In the genomic region with DNA sequence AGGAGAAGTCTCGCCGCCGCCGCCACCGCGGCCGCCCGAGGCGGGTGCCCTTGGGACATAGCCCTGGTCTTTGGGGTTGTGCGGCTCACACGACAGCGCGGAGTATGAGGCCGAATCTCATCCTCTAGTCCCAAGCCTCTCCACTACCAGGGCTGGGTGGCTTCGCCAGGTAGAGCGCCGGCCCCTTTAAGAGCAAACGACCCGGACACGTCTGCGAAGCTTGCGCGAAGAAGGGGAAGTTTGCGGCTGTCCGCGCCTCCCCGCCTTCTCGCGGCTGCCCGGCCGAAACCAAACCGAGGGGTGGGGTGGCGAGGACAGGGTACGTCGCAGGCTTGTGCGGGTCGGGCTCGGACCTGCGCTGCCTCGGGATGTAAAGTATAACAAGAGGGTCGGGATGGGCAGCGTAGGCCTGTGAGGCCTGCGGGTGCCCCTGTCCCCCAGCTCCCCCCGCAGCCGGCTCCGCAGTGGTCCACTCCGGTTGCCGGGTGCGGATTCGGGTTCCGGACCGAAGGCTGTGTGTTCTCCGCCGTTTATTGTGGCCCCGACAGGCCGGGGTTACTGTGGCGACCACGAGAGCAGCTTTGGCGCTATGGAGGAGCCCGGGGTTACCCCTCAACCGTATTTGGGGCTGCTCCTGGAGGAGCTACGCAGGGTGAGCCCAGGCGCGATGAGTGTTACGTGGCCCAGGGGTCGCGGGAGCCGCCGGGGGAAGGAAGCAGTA, we compare ENCODE assay signal across 1 cellular context.
TF ChIP-seq lines count a peak whose summit lies in the region.

No MANE protein-coding gene starts in this region.

TF ChIP-seq in WTC11, 78 proteins besides CTCF, POLR2A, EP300 and RAD21 (continued from another document):
- TF ChIP-seq, protein P1, sequence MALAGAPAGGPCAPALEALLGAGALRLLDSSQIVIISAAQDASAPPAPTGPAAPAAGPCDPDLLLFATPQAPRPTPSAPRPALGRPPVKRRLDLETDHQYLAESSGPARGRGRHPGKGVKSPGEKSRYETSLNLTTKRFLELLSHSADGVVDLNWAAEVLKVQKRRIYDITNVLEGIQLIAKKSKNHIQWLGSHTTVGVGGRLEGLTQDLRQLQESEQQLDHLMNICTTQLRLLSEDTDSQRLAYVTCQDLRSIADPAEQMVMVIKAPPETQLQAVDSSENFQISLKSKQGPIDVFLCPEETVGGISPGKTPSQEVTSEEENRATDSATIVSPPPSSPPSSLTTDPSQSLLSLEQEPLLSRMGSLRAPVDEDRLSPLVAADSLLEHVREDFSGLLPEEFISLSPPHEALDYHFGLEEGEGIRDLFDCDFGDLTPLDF (CRISPR knock-in tag; IDR thresholded peaks at IDR 0.05) = no peak
- TF ChIP-seq, protein P2, sequence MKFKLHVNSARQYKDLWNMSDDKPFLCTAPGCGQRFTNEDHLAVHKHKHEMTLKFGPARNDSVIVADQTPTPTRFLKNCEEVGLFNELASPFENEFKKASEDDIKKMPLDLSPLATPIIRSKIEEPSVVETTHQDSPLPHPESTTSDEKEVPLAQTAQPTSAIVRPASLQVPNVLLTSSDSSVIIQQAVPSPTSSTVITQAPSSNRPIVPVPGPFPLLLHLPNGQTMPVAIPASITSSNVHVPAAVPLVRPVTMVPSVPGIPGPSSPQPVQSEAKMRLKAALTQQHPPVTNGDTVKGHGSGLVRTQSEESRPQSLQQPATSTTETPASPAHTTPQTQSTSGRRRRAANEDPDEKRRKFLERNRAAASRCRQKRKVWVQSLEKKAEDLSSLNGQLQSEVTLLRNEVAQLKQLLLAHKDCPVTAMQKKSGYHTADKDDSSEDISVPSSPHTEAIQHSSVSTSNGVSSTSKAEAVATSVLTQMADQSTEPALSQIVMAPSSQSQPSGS (CRISPR knock-in tag; IDR thresholded peaks at IDR 0.05; ENCODE audit: borderline replicate concordance, low read depth) = no peak
- no peak for TF ChIP-seq PRRX2 (CRISPR knock-in tag; IDR thresholded peaks at IDR 0.05)
- TF ChIP-seq, protein P3, sequence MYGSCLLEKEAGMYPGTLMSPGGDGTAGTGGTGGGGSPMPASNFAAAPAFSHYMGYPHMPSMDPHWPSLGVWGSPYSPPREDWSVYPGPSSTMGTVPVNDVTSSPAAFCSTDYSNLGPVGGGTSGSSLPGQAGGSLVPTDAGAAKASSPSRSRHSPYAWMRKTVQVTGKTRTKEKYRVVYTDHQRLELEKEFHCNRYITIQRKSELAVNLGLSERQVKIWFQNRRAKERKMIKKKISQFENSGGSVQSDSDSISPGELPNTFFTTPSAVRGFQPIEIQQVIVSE (CRISPR knock-in tag; IDR thresholded peaks at IDR 0.05; ENCODE audit: borderline replicate concordance) = no peak
- TF ChIP-seq RORB (CRISPR knock-in tag; IDR thresholded peaks at IDR 0.05) = no peak
- TF ChIP-seq ZNF416 (CRISPR knock-in tag; IDR thresholded peaks at IDR 0.05) = no peak
- TF ChIP-seq KAT7 (CRISPR knock-in tag; IDR thresholded peaks at IDR 0.05; ENCODE audit: borderline replicate concordance) = 0 out of 2 replicates have a peak, but pooled peaks have one; percentile 61
- TF ChIP-seq FOXP1 (CRISPR knock-in tag; IDR thresholded peaks at IDR 0.05; ENCODE audit: borderline replicate concordance) = no peak; the same call in 1 of the 2 replicates
- TF ChIP-seq SOX15 (CRISPR knock-in tag; IDR thresholded peaks at IDR 0.05) = no peak
- TF ChIP-seq, protein P4, sequence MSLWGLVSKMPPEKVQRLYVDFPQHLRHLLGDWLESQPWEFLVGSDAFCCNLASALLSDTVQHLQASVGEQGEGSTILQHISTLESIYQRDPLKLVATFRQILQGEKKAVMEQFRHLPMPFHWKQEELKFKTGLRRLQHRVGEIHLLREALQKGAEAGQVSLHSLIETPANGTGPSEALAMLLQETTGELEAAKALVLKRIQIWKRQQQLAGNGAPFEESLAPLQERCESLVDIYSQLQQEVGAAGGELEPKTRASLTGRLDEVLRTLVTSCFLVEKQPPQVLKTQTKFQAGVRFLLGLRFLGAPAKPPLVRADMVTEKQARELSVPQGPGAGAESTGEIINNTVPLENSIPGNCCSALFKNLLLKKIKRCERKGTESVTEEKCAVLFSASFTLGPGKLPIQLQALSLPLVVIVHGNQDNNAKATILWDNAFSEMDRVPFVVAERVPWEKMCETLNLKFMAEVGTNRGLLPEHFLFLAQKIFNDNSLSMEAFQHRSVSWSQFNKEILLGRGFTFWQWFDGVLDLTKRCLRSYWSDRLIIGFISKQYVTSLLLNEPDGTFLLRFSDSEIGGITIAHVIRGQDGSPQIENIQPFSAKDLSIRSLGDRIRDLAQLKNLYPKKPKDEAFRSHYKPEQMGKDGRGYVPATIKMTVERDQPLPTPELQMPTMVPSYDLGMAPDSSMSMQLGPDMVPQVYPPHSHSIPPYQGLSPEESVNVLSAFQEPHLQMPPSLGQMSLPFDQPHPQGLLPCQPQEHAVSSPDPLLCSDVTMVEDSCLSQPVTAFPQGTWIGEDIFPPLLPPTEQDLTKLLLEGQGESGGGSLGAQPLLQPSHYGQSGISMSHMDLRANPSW (CRISPR knock-in tag; conservative IDR thresholded peaks at IDR 0.05; ENCODE audit: low read depth) = no peak
- no peak for TF ChIP-seq ESRRA (CRISPR knock-in tag; IDR thresholded peaks at IDR 0.05; ENCODE audit: borderline replicate concordance)
- TF ChIP-seq TEAD1 (CRISPR knock-in tag; IDR thresholded peaks at IDR 0.05) = no peak; the same call in 1 of the 2 replicates
- TF ChIP-seq, protein P5, sequence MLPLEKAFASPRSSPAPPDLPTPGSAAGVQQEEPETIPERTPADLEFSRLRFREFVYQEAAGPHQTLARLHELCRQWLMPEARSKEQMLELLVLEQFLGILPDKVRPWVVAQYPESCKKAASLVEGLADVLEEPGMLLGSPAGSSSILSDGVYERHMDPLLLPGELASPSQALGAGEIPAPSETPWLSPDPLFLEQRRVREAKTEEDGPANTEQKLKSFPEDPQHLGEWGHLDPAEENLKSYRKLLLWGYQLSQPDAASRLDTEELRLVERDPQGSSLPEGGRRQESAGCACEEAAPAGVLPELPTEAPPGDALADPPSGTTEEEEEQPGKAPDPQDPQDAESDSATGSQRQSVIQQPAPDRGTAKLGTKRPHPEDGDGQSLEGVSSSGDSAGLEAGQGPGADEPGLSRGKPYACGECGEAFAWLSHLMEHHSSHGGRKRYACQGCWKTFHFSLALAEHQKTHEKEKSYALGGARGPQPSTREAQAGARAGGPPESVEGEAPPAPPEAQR (CRISPR knock-in tag; IDR thresholded peaks at IDR 0.05) = no peak
- no peak for TF ChIP-seq NFATC4 (CRISPR knock-in tag; IDR thresholded peaks at IDR 0.05)
- TF ChIP-seq TCF7 (CRISPR knock-in tag; IDR thresholded peaks at IDR 0.05; ENCODE audit: low read depth) = no peak
- TF ChIP-seq, protein P6, sequence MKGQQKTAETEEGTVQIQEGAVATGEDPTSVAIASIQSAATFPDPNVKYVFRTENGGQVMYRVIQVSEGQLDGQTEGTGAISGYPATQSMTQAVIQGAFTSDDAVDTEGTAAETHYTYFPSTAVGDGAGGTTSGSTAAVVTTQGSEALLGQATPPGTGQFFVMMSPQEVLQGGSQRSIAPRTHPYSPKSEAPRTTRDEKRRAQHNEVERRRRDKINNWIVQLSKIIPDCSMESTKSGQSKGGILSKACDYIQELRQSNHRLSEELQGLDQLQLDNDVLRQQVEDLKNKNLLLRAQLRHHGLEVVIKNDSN (CRISPR knock-in tag; IDR thresholded peaks at IDR 0.05) = no peak
- TF ChIP-seq, protein P7, sequence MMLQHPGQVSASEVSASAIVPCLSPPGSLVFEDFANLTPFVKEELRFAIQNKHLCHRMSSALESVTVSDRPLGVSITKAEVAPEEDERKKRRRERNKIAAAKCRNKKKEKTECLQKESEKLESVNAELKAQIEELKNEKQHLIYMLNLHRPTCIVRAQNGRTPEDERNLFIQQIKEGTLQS (CRISPR knock-in tag; conservative IDR thresholded peaks at IDR 0.05) = no peak
- TF ChIP-seq, protein P8, sequence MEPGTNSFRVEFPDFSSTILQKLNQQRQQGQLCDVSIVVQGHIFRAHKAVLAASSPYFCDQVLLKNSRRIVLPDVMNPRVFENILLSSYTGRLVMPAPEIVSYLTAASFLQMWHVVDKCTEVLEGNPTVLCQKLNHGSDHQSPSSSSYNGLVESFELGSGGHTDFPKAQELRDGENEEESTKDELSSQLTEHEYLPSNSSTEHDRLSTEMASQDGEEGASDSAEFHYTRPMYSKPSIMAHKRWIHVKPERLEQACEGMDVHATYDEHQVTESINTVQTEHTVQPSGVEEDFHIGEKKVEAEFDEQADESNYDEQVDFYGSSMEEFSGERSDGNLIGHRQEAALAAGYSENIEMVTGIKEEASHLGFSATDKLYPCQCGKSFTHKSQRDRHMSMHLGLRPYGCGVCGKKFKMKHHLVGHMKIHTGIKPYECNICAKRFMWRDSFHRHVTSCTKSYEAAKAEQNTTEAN (CRISPR knock-in tag; IDR thresholded peaks at IDR 0.05) = no peak
- TF ChIP-seq, protein P9, sequence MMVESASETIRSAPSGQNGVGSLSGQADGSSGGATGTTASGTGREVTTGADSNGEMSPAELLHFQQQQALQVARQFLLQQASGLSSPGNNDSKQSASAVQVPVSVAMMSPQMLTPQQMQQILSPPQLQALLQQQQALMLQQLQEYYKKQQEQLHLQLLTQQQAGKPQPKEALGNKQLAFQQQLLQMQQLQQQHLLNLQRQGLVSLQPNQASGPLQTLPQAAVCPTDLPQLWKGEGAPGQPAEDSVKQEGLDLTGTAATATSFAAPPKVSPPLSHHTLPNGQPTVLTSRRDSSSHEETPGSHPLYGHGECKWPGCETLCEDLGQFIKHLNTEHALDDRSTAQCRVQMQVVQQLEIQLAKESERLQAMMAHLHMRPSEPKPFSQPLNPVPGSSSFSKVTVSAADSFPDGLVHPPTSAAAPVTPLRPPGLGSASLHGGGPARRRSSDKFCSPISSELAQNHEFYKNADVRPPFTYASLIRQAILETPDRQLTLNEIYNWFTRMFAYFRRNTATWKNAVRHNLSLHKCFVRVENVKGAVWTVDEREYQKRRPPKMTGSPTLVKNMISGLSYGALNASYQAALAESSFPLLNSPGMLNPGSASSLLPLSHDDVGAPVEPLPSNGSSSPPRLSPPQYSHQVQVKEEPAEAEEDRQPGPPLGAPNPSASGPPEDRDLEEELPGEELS (CRISPR knock-in tag; IDR thresholded peaks at IDR 0.05) = no peak; the same call in 1 of the 2 replicates
- peak; percentile 76 for TF ChIP-seq GABPB1 (CRISPR knock-in tag; IDR thresholded peaks at IDR 0.05)
- TF ChIP-seq, protein P10, sequence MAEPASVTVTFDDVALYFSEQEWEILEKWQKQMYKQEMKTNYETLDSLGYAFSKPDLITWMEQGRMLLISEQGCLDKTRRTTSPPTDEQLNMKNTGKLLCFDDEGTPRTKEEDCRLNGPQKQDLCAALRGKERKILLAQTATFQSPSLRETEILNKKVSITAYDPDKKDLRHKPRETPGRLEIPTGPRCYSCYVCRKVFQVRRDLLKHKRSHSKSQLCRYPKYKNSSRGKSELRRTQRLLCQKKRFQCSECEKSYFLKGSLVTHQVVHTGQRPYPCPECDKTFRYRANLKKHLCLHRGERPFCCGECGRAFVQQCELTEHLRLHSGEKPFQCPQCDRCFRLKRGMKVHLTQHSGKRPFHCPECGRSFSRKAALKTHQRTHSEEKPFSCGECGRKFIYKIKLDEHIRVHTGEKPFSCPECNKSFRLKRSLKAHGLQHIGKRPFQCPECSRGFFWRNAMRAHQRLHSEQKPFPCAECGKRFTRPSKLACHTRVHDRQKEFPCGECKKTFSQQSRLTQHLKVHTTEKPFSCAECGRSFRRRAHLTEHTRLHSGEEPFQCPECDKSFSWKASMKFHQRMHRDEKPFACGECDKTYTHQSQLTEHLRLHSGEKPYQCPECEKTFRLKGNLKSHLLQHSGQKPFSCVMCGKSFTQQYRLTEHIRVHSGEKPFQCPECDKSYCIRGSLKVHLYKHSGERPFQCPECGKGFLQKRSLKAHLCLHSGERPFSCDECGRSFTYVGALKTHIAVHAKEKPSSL (CRISPR knock-in tag; conservative IDR thresholded peaks at IDR 0.05) = no peak
- TF ChIP-seq SMAD4 (CRISPR knock-in tag; IDR thresholded peaks at IDR 0.05) = 0 out of 2 replicates have a peak, but pooled peaks have one; percentile 9
- no peak for TF ChIP-seq JAZF1 (CRISPR knock-in tag; IDR thresholded peaks at IDR 0.05)
- no peak for TF ChIP-seq NFYB (CRISPR knock-in tag; conservative IDR thresholded peaks at IDR 0.05; ENCODE audit: low read depth)
- no peak for TF ChIP-seq OVOL2 (CRISPR knock-in tag; IDR thresholded peaks at IDR 0.05; ENCODE audit: borderline replicate concordance)
- TF ChIP-seq FOXK1 (CRISPR knock-in tag; IDR thresholded peaks at IDR 0.05) = no peak
- no peak for TF ChIP-seq TEAD4 (CRISPR knock-in tag; IDR thresholded peaks at IDR 0.05)
- TF ChIP-seq, protein P11, sequence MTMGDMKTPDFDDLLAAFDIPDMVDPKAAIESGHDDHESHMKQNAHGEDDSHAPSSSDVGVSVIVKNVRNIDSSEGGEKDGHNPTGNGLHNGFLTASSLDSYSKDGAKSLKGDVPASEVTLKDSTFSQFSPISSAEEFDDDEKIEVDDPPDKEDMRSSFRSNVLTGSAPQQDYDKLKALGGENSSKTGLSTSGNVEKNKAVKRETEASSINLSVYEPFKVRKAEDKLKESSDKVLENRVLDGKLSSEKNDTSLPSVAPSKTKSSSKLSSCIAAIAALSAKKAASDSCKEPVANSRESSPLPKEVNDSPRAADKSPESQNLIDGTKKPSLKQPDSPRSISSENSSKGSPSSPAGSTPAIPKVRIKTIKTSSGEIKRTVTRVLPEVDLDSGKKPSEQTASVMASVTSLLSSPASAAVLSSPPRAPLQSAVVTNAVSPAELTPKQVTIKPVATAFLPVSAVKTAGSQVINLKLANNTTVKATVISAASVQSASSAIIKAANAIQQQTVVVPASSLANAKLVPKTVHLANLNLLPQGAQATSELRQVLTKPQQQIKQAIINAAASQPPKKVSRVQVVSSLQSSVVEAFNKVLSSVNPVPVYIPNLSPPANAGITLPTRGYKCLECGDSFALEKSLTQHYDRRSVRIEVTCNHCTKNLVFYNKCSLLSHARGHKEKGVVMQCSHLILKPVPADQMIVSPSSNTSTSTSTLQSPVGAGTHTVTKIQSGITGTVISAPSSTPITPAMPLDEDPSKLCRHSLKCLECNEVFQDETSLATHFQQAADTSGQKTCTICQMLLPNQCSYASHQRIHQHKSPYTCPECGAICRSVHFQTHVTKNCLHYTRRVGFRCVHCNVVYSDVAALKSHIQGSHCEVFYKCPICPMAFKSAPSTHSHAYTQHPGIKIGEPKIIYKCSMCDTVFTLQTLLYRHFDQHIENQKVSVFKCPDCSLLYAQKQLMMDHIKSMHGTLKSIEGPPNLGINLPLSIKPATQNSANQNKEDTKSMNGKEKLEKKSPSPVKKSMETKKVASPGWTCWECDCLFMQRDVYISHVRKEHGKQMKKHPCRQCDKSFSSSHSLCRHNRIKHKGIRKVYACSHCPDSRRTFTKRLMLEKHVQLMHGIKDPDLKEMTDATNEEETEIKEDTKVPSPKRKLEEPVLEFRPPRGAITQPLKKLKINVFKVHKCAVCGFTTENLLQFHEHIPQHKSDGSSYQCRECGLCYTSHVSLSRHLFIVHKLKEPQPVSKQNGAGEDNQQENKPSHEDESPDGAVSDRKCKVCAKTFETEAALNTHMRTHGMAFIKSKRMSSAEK (CRISPR knock-in tag; IDR thresholded peaks at IDR 0.05; ENCODE audit: borderline replicate concordance) = 0 out of 2 replicates have a peak, but pooled peaks have one; percentile 6
- TF ChIP-seq, protein P12, sequence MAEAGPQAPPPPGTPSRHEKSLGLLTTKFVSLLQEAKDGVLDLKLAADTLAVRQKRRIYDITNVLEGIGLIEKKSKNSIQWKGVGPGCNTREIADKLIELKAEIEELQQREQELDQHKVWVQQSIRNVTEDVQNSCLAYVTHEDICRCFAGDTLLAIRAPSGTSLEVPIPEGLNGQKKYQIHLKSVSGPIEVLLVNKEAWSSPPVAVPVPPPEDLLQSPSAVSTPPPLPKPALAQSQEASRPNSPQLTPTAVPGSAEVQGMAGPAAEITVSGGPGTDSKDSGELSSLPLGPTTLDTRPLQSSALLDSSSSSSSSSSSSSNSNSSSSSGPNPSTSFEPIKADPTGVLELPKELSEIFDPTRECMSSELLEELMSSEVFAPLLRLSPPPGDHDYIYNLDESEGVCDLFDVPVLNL (CRISPR knock-in tag; IDR thresholded peaks at IDR 0.05; ENCODE audit: borderline replicate concordance, low read depth) = no peak
- TF ChIP-seq NR3C1 (CRISPR knock-in tag; conservative IDR thresholded peaks at IDR 0.05; ENCODE audit: low read depth) = no peak
